21 cellular contexts compared by ENCODE assay signal in genomic region chr3:50220109-50220508, GRCh38. TPM values are rescaled to one million over a fixed set of nuclear protein-coding genes. Genes with fewer than 3 reads are reported as not detected.
"Had no signal": no experiment of that assay in that cellular context is flagged by ENCODE, and none has a peak within 500 bp of the region (broad histone marks: within the 10 kb centered on the region; RNA-seq: fewer than 3 reads in every experiment).

No MANE protein-coding gene starts in this region.

- DNase-seq: activated CD4-positive, alpha-beta T cell treated with anti-CD3 and anti-CD28 coated beads for 36 hours; activated CD4-positive, alpha-beta T cell treated with anti-CD3 and anti-CD28 coated beads, Interleukin-2, amount 50 U/mL, for 48 hours; activated gamma-delta T cell treated with Interleukin-2 at 50 U/mL for 16 hours; activated T-cell treated with anti-CD3 and anti-CD28 coated beads for 4 hours; amniotic stem cell; foreskin fibroblast; glutamatergic neuron; islet precursor cell; sigmoid colon; spleen; stimulated activated CD4-positive, alpha-beta T cell treated with anti-CD3 and anti-CD28 coated beads, Interleukin-4, amount 100 ng/mL, for 4 hours; stimulated activated naive B cell treated with anti-CD40 and anti-IgM and Interleukin-4, amounts not matched to agents 10 μg/mL and 1 μg/mL and 100 μg/mL, for 72 hours; thyroid gland had no signal

- H3K4me3 Mint-ChIP-seq: activated CD4-positive, alpha-beta T cell treated with anti-CD3 and anti-CD28 coated beads for 36 hours; activated T-helper 1 cell treated with anti-CD3 and anti-CD28 coated beads, Interleukin-12 subunit alpha, Interleukin-12 subunit beta, Interleukin-2, Interleukin-4 antibody, amounts not matched to agents 30 ng/mL and 10 ng/mL and 1 ng/mL, durations not matched to agents 14 hours and 24 hours and 36 hours; stimulated activated naive B cell treated with anti-CD40 and anti-IgM and Interleukin-4, amounts not matched to agents 10 μg/mL and 1 μg/mL and 100 μg/mL, for 72 hours; WTC11 had no signal

- H3K4me3 ChIP-seq: pancreas, sigmoid colon, spleen, thyroid gland had no signal

- H3K27me3 ChIP-seq: pancreas, spleen, thyroid gland had no signal

- H3K27me3 Mint-ChIP-seq: activated CD4-positive, alpha-beta T cell treated with anti-CD3 and anti-CD28 coated beads for 36 hours had no signal

- H3K9me3 Mint-ChIP-seq: activated naive CD4-positive, alpha-beta T cell treated with anti-CD3 and anti-CD28 coated beads, Interleukin-2, amount 50 U/mL, for 72 hours; activated T-helper 1 cell treated with anti-CD3 and anti-CD28 coated beads, Interleukin-12 subunit alpha, Interleukin-12 subunit beta, Interleukin-2, Interleukin-4 antibody, amounts not matched to agents 30 ng/mL and 10 ng/mL and 1 ng/mL, durations not matched to agents 14 hours and 24 hours and 36 hours; stimulated activated naive B cell treated with anti-CD40 and anti-IgM and Interleukin-4, amounts not matched to agents 10 μg/mL and 1 μg/mL and 100 μg/mL, for 72 hours; WTC11 had no signal

- H3K4me1 ChIP-seq: sigmoid colon had no signal

- H3K9me3 ChIP-seq: pancreas, sigmoid colon, spleen, thyroid gland had no signal

- H3K36me3 ChIP-seq: sigmoid colon, spleen, thyroid gland had no signal

- H3K4me1 Mint-ChIP-seq: activated CD4-positive, alpha-beta T cell treated with anti-CD3 and anti-CD28 coated beads for 36 hours; stimulated activated naive B cell treated with anti-CD40 and anti-IgM and Interleukin-4, amounts not matched to agents 10 μg/mL and 1 μg/mL and 100 μg/mL, for 72 hours had no signal

- H3K27ac Mint-ChIP-seq: activated CD4-positive, alpha-beta T cell treated with anti-CD3 and anti-CD28 coated beads for 36 hours; activated naive CD4-positive, alpha-beta T cell treated with anti-CD3 and anti-CD28 coated beads, Interleukin-2, amount 50 U/mL, for 72 hours; activated T-helper 1 cell treated with anti-CD3 and anti-CD28 coated beads, Interleukin-12 subunit alpha, Interleukin-12 subunit beta, Interleukin-2, Interleukin-4 antibody, amounts not matched to agents 30 ng/mL and 10 ng/mL and 1 ng/mL, durations not matched to agents 14 hours and 24 hours and 36 hours; stimulated activated naive B cell treated with anti-CD40 and anti-IgM and Interleukin-4, amounts not matched to agents 10 μg/mL and 1 μg/mL and 100 μg/mL, for 72 hours; WTC11 had no signal

- H3K36me3 Mint-ChIP-seq: activated naive CD4-positive, alpha-beta T cell treated with anti-CD3 and anti-CD28 coated beads, Interleukin-2, amount 50 U/mL, for 72 hours; stimulated activated naive B cell treated with anti-CD40 and anti-IgM and Interleukin-4, amounts not matched to agents 10 μg/mL and 1 μg/mL and 100 μg/mL, for 72 hours; WTC11 had no signal

RNA-seq across cellular contexts. Expression of gene SLC38A3, which starts 15.0 kb away (rescaled TPM):
- total RNA-seq: activated naive CD4-positive, alpha-beta T cell treated with anti-CD3 and anti-CD28 coated beads, Interleukin-2, amount 50 U/mL, for 72 hours; activated T-helper 1 cell treated with anti-CD3 and anti-CD28 coated beads, Interleukin-12 subunit alpha, Interleukin-12 subunit beta, Interleukin-2, Interleukin-4 antibody, amounts not matched to agents 30 ng/mL and 10 ng/mL and 1 ng/mL, durations not matched to agents 14 hours and 24 hours and 36 hours; spleen had no signal

RNA-seq across cellular contexts. Expression of gene GNAT1, which starts 28.7 kb away (rescaled TPM):
- total RNA-seq: activated naive CD4-positive, alpha-beta T cell treated with anti-CD3 and anti-CD28 coated beads, Interleukin-2, amount 50 U/mL, for 72 hours; activated T-helper 1 cell treated with anti-CD3 and anti-CD28 coated beads, Interleukin-12 subunit alpha, Interleukin-12 subunit beta, Interleukin-2, Interleukin-4 antibody, amounts not matched to agents 30 ng/mL and 10 ng/mL and 1 ng/mL, durations not matched to agents 14 hours and 24 hours and 36 hours; cardiac septum; dermis microvascular lymphatic vessel endothelial cell; pancreas; sigmoid colon; thyroid gland; ureter had no signal
- polyA plus RNA-seq: pancreas had no signal

RNA-seq across cellular contexts. Expression of gene LSMEM2, which starts 58.8 kb away (rescaled TPM):
- total RNA-seq: activated CD4-positive, alpha-beta T cell treated with anti-CD3 and anti-CD28 coated beads for 36 hours; activated naive CD4-positive, alpha-beta T cell treated with anti-CD3 and anti-CD28 coated beads, Interleukin-2, amount 50 U/mL, for 72 hours; activated T-helper 1 cell treated with anti-CD3 and anti-CD28 coated beads, Interleukin-12 subunit alpha, Interleukin-12 subunit beta, Interleukin-2, Interleukin-4 antibody, amounts not matched to agents 30 ng/mL and 10 ng/mL and 1 ng/mL, durations not matched to agents 14 hours and 24 hours and 36 hours; dermis microvascular lymphatic vessel endothelial cell; pulmonary artery endothelial cell; sigmoid colon; thyroid gland; ureter had no signal
